ENCODE assay signal across 15 cellular contexts in the genomic region with DNA sequence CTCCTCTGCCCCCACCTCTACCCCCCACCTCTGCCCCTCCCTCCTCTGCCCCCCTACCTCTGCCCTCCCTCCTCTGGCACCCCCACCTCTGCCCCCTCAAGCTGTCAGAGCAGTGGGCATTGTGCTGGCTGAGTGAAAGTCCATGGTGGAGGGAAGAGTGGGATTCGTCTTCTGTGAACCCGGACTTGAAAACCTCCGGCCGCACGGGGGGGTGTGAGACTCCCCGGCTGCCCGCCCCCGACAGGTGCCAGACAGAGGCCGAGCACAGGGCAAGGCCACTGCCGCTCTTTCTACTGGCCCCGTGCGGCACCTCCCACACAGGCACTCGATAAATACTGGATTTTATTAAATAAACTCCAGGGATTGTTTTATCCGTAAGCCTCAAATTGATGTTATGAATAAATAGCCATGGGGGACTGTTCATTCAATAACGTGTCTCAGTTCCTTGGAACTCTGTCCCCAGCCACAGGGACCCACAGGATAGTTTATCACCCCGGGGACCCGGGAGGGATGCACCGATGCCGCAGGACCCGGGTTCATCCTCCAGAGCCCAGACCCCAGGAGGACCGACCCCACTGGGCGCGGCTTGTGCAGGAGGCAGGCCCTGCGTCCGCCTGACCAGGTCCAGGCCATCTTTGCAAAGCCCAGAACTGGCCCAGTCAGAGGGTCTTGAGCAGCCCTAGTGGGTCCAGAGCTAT. TPM values are rescaled to one million over a fixed set of nuclear protein-coding genes. Genes with fewer than 3 reads are reported as not detected.
DNase-seq lines count a peak whose midpoint lies in the region; ATAC-seq, FAIRE-seq and TF ChIP-seq lines count a peak whose summit lies in the region.
"Had no signal": no experiment of that assay in that cellular context is flagged by ENCODE, and none has a peak within 500 bp of the region (broad histone marks: within the 10 kb centered on the region; RNA-seq: fewer than 3 reads in every experiment).

No MANE protein-coding gene starts in this region.

- WGBS in HepG2 (ENCODE audit: low lambda C conversion rate) = 4% methylated on average over 17 of the region's 25 CpGs
- WGBS in right lobe of liver (ENCODE audit: insufficient coverage, low coverage, low lambda C conversion rate, missing lambda C conversion rate) = 42% methylated on average over 6 of the region's 25 CpGs

- no peak overlapping the region for H3K9ac ChIP-seq in HepG2 (ENCODE audit: insufficient read depth, low read depth, low read length)
- H3K9ac ChIP-seq: BLaER1, GM23248 had no signal

- intact Hi-C loops in HepG2 (cut with micrococcal nuclease; ENCODE audit: unreplicated experiment) (no loop called here), right lobe of liver (cut with DNase I) (loop anchor here in 1 of 2 donors (10.0 kb wide), 1 partner anchor 146 kb away; no protein-coding TSS in a partner anchor), left colon (cut with DNase I, micrococcal nuclease) (no loop called here)

- TF ChIP-seq CTCF in HepG2 (CRISPR knock-in tag; IDR thresholded peaks at IDR 0.05) (no peak), right lobe of liver (IDR thresholded peaks at IDR 0.05) (no peak), osteoblast (IDR thresholded peaks at IDR 0.05; ENCODE audit: extremely low read depth, low read depth, low read length) (no peak)

- no TSS peak for BruUV-seq in HepG2 (replicated peaks; lab: Mats Ljungman, UMichigan)

- H3K9me3 ChIP-seq in HepG2 (ENCODE audit: low read length) = no peaks in the 10 kb centered on the region
- H3K9me3 ChIP-seq in right lobe of liver = no peaks in the 10 kb centered on the region
- no peaks in the 10 kb centered on the region for H3K9me3 ChIP-seq in osteoblast (ENCODE audit: low read depth, low read length)
- H3K9me3 ChIP-seq: BLaER1 had no signal

- H3K36me3 ChIP-seq in HepG2 (replicated peaks in 1 of 2; ENCODE audit: control insufficient read depth in 1 of 2, insufficient read depth in 2 of 2, low read length in 2 of 2) = no peaks in the 10 kb centered on the region; a peak in 1 of 5 replicates
- H3K36me3 ChIP-seq in right lobe of liver = no peaks in the 10 kb centered on the region
- no peaks in the 10 kb centered on the region for H3K36me3 ChIP-seq in osteoblast (ENCODE audit: insufficient read depth, low read length)
- H3K36me3 ChIP-seq: BLaER1 had no signal

- H4K20me1 ChIP-seq in HepG2 (ENCODE audit: insufficient read depth, low read length) = no peaks in the 10 kb centered on the region
- H4K20me1 ChIP-seq in osteoblast (ENCODE audit: insufficient read depth, low read length) = peaks cover 24% of the 10 kb centered on the region

- H3K27me3 ChIP-seq in HepG2 (ENCODE audit: control insufficient read depth in 1 of 2, insufficient read depth in 2 of 2, low read length in 2 of 2) (peaks cover 29 to 76% of the 10 kb centered on the region in 2 experiments; a peak in 4 of 5 replicates), right lobe of liver (no peaks in the 10 kb centered on the region), osteoblast (ENCODE audit: insufficient read depth, low read length) (no peaks in the 10 kb centered on the region)
- H3K27me3 ChIP-seq: BLaER1 had no signal

- CTCF ChIA-PET in HepG2 (lab: Yijun Ruan, JAX; ENCODE audit: low intra/inter-chr PET ratio, low total read pairs) = interaction anchor here (1.0 kb wide), 1 partner anchor 42 kb away, joined by 3 read pairs; no protein-coding TSS in a partner anchor

- POLR2A ChIA-PET in HepG2 (lab: Yijun Ruan, JAX) = no interaction called here

- H3K27ac ChIP-seq in HepG2 (ENCODE audit: extremely low read length, insufficient read depth, low read length) (no peak overlapping the region), right lobe of liver (no peak overlapping the region), osteoblast (ENCODE audit: low read depth, low read length) (no peak overlapping the region)
- H3K27ac ChIP-seq: BLaER1, GM23248, HL-60 had no signal

- no peaks in the 10 kb centered on the region for H3K4me1 ChIP-seq in HepG2 (ENCODE audit: insufficient read depth, low read length)
- H3K4me1 ChIP-seq in right lobe of liver = no peaks in the 10 kb centered on the region
- H3K4me1 ChIP-seq in osteoblast (ENCODE audit: insufficient read depth, low read length) = peaks cover 4% of the 10 kb centered on the region

- no peak overlapping the region for H3K4me3 ChIP-seq in HepG2 (replicated peaks in 1 of 3; ENCODE audit: insufficient read depth in 1 of 3, low read depth in 2 of 3, low read length in 3 of 3)
- no peak overlapping the region for H3K4me3 ChIP-seq in right lobe of liver
- no peak overlapping the region for H3K4me3 ChIP-seq in osteoblast (ENCODE audit: insufficient read depth, low read length)
- H3K4me3 ChIP-seq: BLaER1, GM23248 had no signal

- no peak for TF ChIP-seq RAD21 in HepG2 (CRISPR knock-in tag; IDR thresholded peaks at IDR 0.05)

- no peak for FAIRE-seq in HepG2 (lab: Jason Lieb, UNC)
- FAIRE-seq: H54 had no signal

- H3K4me2 ChIP-seq in HepG2 (ENCODE audit: low read depth, low read length) (no peak overlapping the region), osteoblast (ENCODE audit: insufficient read depth, low read length) (no peak overlapping the region)

- TF ChIP-seq POLR2A in HepG2 (IDR thresholded peaks at IDR 0.05; ENCODE audit: insufficient read depth in 1 of 2, low read depth in 2 of 2, low read length in 2 of 2) (no peak), right lobe of liver (IDR thresholded peaks at IDR 0.05) (no peak)

- in situ Hi-C loops in HepG2 (cut with HindIII; ENCODE audit: extremely low pct_ligation_motif_present, low pct_unique_long_range_greater_than_20kb) = loop anchor here (5.0 to 10.0 kb wide), 2 partner anchors 43 to 96 kb away; no protein-coding TSS in a partner anchor

- TF ChIP-seq EP300 in HepG2 (IDR thresholded peaks at IDR 0.05; ENCODE audit: low read depth in 2 of 2, low read length in 2 of 2) = no peak
- no peak for TF ChIP-seq EP300 in HepG2 (CRISPR knock-in tag; IDR thresholded peaks at IDR 0.05; ENCODE audit: borderline replicate concordance)

- no peak overlapping the region for H2AFZ ChIP-seq in HepG2 (ENCODE audit: low read length)
- no peak overlapping the region for H2AFZ ChIP-seq in osteoblast (ENCODE audit: low read length)
- H2AFZ ChIP-seq: GM23248 had no signal

- ATAC-seq in HepG2 (no peak), right lobe of liver (no peak), left colon (peak; percentile 15), GM21526 (IDR thresholded peaks at IDR 0.05; ENCODE audit: low FRiP score, unreplicated experiment) (no peak)

- no peak for DNase-seq in HepG2 (ENCODE audit: low spot score)
- no peak for DNase-seq in right lobe of liver
- DNase-seq in left colon = peak in 1 of 2 donors; percentile 39
- DNase-seq in osteoblast (ENCODE audit: insufficient read length, low spot score, missing footprints) = peak; percentile 90
- DNase-seq in activated CD8-positive, alpha-beta memory T cell treated with anti-CD3 and anti-CD28 coated beads, Interleukin-2, amount 50 U/mL, for 48 hours = no peak
- no peak for DNase-seq in ureter (ENCODE audit: low spot score)
- DNase-seq: 8988T; AML-193; CD8-positive, alpha-beta memory T cell; GF-D8; GM23248 had no signal

- H3K79me2 ChIP-seq in HepG2 (ENCODE audit: insufficient read depth, low read length) (no peaks in the 10 kb centered on the region), osteoblast (ENCODE audit: insufficient read depth, low read length) (no peaks in the 10 kb centered on the region)

RNA-seq across cellular contexts. Expression of gene QRFP, which starts 2.6 kb away (rescaled TPM):
- total RNA-seq in HepG2 (2016; rRNA removed; fragmentation: Illumina TruSeq; extraction: Trizol) (not detected in 2 replicates), right lobe of liver (1 to 10 TPM in 1 of 6 experiments, not detected in 5; 3.3 TPM), left colon (not detected), osteoblast (not detected in 2 replicates), ureter (not detected)
- not detected in 2 replicates for total RNA-seq in HepG2 (2016; cell fraction: cytosol; rRNA removed; fragmentation: Illumina TruSeq; extraction: Trizol; ENCODE audit: low read depth)
- not detected in 2 replicates for total RNA-seq in HepG2 (2016; cell fraction: insoluble cytoplasmic fraction; rRNA removed; fragmentation: Illumina TruSeq; extraction: Trizol)
- not detected in 2 replicates for total RNA-seq in HepG2 (2016; cell fraction: membrane; rRNA removed; fragmentation: Illumina TruSeq; extraction: Trizol)
- total RNA-seq in HepG2 (2016; cell fraction: nucleus; rRNA removed; fragmentation: Illumina TruSeq; extraction: Trizol) = not detected in 2 replicates
- polyA plus RNA-seq in HepG2 (2011; rRNA removed) = not detected in 2 replicates
- polyA plus RNA-seq in HepG2 (2011; cell fraction: cytosol; rRNA removed) = not detected in 2 replicates
- polyA plus RNA-seq in HepG2 (2011; cell fraction: nucleus; rRNA removed) = not detected in 2 replicates
- 0.15 TPM in 1 of 2 replicates, not detected in the other for polyA plus RNA-seq in HepG2 (2012)
- not detected in 2 replicates for polyA plus RNA-seq in HepG2 (2016; cell fraction: cytosol; fragmentation: Illumina TruSeq; extraction: Trizol; ENCODE audit: low read depth)
- polyA plus RNA-seq in HepG2 (2016; cell fraction: insoluble cytoplasmic fraction; fragmentation: Illumina TruSeq; extraction: Trizol; ENCODE audit: low read depth) = not detected in 2 replicates
- not detected in 2 replicates for polyA plus RNA-seq in HepG2 (2016; cell fraction: membrane; fragmentation: Illumina TruSeq; extraction: Trizol; ENCODE audit: low read depth)
- not detected in 2 replicates for polyA plus RNA-seq in HepG2 (2016; cell fraction: nucleus; fragmentation: Illumina TruSeq; extraction: Trizol; ENCODE audit: insufficient read depth, low read depth)
- not detected in 2 replicates for polyA minus RNA-seq in HepG2 (2011; rRNA and poly(A)+ RNA removed; ENCODE audit: low replicate concordance)
- not detected in 2 replicates for polyA minus RNA-seq in HepG2 (2011; cell fraction: cytosol; rRNA and poly(A)+ RNA removed)
- polyA minus RNA-seq in HepG2 (2011; cell fraction: nucleus; rRNA and poly(A)+ RNA removed) = not detected in 2 replicates
- total RNA-seq: CD8-positive, alpha-beta memory T cell; GM23248 had no signal
- polyA plus RNA-seq: CD8-positive, alpha-beta memory T cell had no signal

RNA-seq across cellular contexts. Expression of gene FIBCD1, which starts 39.8 kb away (rescaled TPM):
- total RNA-seq in HepG2 (2016; rRNA removed; fragmentation: Illumina TruSeq; extraction: Trizol) (0.89 TPM in 1 of 2 replicates, not detected in the other), right lobe of liver (not detected), left colon (1 to 10 TPM; 7.9 to 9.6 TPM), osteoblast (5.1 and 5.3 TPM in 2 replicates), ureter (not detected)
- 4.4 and 6.3 TPM in 2 replicates for total RNA-seq in HepG2 (2016; cell fraction: cytosol; rRNA removed; fragmentation: Illumina TruSeq; extraction: Trizol; ENCODE audit: low read depth)
- total RNA-seq in HepG2 (2016; cell fraction: insoluble cytoplasmic fraction; rRNA removed; fragmentation: Illumina TruSeq; extraction: Trizol) = 0.74 and 1.1 TPM in 2 replicates
- total RNA-seq in HepG2 (2016; cell fraction: membrane; rRNA removed; fragmentation: Illumina TruSeq; extraction: Trizol) = 2.3 and 4.5 TPM in 2 replicates
- total RNA-seq in HepG2 (2016; cell fraction: nucleus; rRNA removed; fragmentation: Illumina TruSeq; extraction: Trizol) = 0.56 TPM in 1 of 2 replicates, not detected in the other
- 0.55 and 1.3 TPM in 2 replicates for polyA plus RNA-seq in HepG2 (2011; rRNA removed)
- 0.55 and 1.1 TPM in 2 replicates for polyA plus RNA-seq in HepG2 (2011; cell fraction: cytosol; rRNA removed)
- 0.40 and 1.6 TPM in 2 replicates for polyA plus RNA-seq in HepG2 (2011; cell fraction: nucleus; rRNA removed)
- 0.09 TPM in 1 of 2 replicates, not detected in the other for polyA plus RNA-seq in HepG2 (2012)
- 5.8 and 6.8 TPM in 2 replicates for polyA plus RNA-seq in HepG2 (2016; cell fraction: cytosol; fragmentation: Illumina TruSeq; extraction: Trizol; ENCODE audit: low read depth)
- polyA plus RNA-seq in HepG2 (2016; cell fraction: insoluble cytoplasmic fraction; fragmentation: Illumina TruSeq; extraction: Trizol; ENCODE audit: low read depth) = 0.68 TPM in 1 of 2 replicates, not detected in the other
- 2.8 and 3.7 TPM in 2 replicates for polyA plus RNA-seq in HepG2 (2016; cell fraction: membrane; fragmentation: Illumina TruSeq; extraction: Trizol; ENCODE audit: low read depth)
- 0.70 and 1.6 TPM in 2 replicates for polyA plus RNA-seq in HepG2 (2016; cell fraction: nucleus; fragmentation: Illumina TruSeq; extraction: Trizol; ENCODE audit: insufficient read depth, low read depth)
- 0.92 and 8.0 TPM in 2 replicates for polyA minus RNA-seq in HepG2 (2011; rRNA and poly(A)+ RNA removed; ENCODE audit: low replicate concordance)
- 0.62 TPM in 1 of 2 replicates, not detected in the other for polyA minus RNA-seq in HepG2 (2011; cell fraction: cytosol; rRNA and poly(A)+ RNA removed)
- 1.3 TPM in 1 of 2 replicates, not detected in the other for polyA minus RNA-seq in HepG2 (2011; cell fraction: nucleus; rRNA and poly(A)+ RNA removed)
- total RNA-seq: CD8-positive, alpha-beta memory T cell had no signal
- polyA plus RNA-seq: CD8-positive, alpha-beta memory T cell had no signal
